17 cellular contexts compared by ENCODE assay signal in genomic region chr2:84526562-84526961, GRCh38. TPM values are rescaled to one million over a fixed set of nuclear protein-coding genes. Genes with fewer than 3 reads are reported as not detected.
DNase-seq lines count a peak whose midpoint lies in the region; TF ChIP-seq lines count a peak whose summit lies in the region.
"Had no signal": no experiment of that assay in that cellular context is flagged by ENCODE, and none has a peak within 500 bp of the region (broad histone marks: within the 10 kb centered on the region; RNA-seq: fewer than 3 reads in every experiment).

No MANE protein-coding gene starts in this region.

- H3K9me3 Mint-ChIP-seq in Caco-2 (ENCODE audit: unreplicated experiment) (peaks cover 30% of the 10 kb centered on the region), chondrocyte (ENCODE audit: low read depth) (peaks cover 14% of the 10 kb centered on the region)

- no peak overlapping the region for H3K4me3 ChIP-seq in Caco-2 (ENCODE audit: low read depth, low read length)
- H3K4me3 ChIP-seq in BE2C (ENCODE audit: low read depth, low read length), result no peak overlapping the region
- H3K4me3 ChIP-seq: psoas muscle, SJSA1 had no signal

- TF ChIP-seq CTCF in Caco-2 (IDR thresholded peaks at IDR 0.05; ENCODE audit: insufficient read depth in 1 of 2, low read depth in 1 of 2, low read length in 1 of 2, severe bottlenecking in 1 of 2, unreplicated experiment in 1 of 2) (no peak), LNCAP (IDR thresholded peaks at IDR 0.05) (peak; percentile 41; the same call in 1 of the 2 replicates), chondrocyte (IDR thresholded peaks at IDR 0.05) (peak; percentile 57), BE2C (IDR thresholded peaks at IDR 0.05; ENCODE audit: low read depth, low read length) (no peak)

- H3K4me1 ChIP-seq in Caco-2 (peaks cover 15% of the 10 kb centered on the region), BE2C (no peaks in the 10 kb centered on the region)
- H3K4me1 ChIP-seq: psoas muscle, SJSA1 had no signal

- POLR2A ChIA-PET in Caco-2 (lab: Charles Lee), result interaction anchor here (0.6 kb wide), 1 partner anchor 15 kb away, joined by 3 read pairs; no protein-coding TSS in a partner anchor

- CTCF ChIA-PET in Caco-2 (lab: Charles Lee), result interaction anchor here (0.6 to 0.8 kb wide), 2 partner anchors 356 to 1012 kb away, joined by 3 read pairs; partner anchors contain the start of gene MAT2A

- DNase-seq in Caco-2, result no peak
- DNase-seq in chondrocyte (ENCODE audit: low spot score), result no peak
- peak; percentile 6 for DNase-seq in myocyte (ENCODE audit: low read depth)
- no peak for DNase-seq in NCI-H2171 treated with DMSO at 0.1 percent for 48 hours (lab: John Stamatoyannopoulos, UW)
- DNase-seq in BE2C, result no peak
- no peak for DNase-seq in NCI-H2227 (lab: John Stamatoyannopoulos, UW; ENCODE audit: unreplicated experiment)
- DNase-seq: activated CD4-positive, alpha-beta T cell treated with anti-CD3 and anti-CD28 coated beads for 1 hour; dermis blood vessel endothelial cell; DMS79 treated with DMSO at 0.1 percent for 48 hours; MV-4-11; NCI-H510A; psoas muscle; stimulated activated CD4-positive, alpha-beta T cell treated with anti-CD3 and anti-CD28 coated beads, Interleukin-4, amount 100 ng/mL, for 24 hours had no signal

- H3K4me3 Mint-ChIP-seq in Caco-2 (ENCODE audit: unreplicated experiment), result no peak overlapping the region
- no peak overlapping the region for H3K4me3 Mint-ChIP-seq in chondrocyte (ENCODE audit: unreplicated experiment)

- H3K27me3 ChIP-seq in Caco-2 (replicated peaks; ENCODE audit: control insufficient read depth, insufficient read depth, low read length) (no peaks in the 10 kb centered on the region), BE2C (no peaks in the 10 kb centered on the region)
- H3K27me3 ChIP-seq: SJSA1 had no signal

- intact Hi-C loops in Caco-2 (cut with micrococcal nuclease; ENCODE audit: unreplicated experiment), result loop anchor here (1.0 kb wide), 1 partner anchor 105 kb away; no protein-coding TSS in a partner anchor

- H3K27ac Mint-ChIP-seq in Caco-2 (ENCODE audit: unreplicated experiment) (peak overlapping the region; percentile 4), chondrocyte (ENCODE audit: unreplicated experiment) (no peak overlapping the region)
- H3K27ac Mint-ChIP-seq: activated T-helper 2 cell treated with anti-CD3 and anti-CD28 coated beads, Interferon-gamma antibody, Interleukin-2, Interleukin-4, amounts not matched to agents 10 μg/mL and 5 μg/mL and 100 μg/mL, durations not matched to agents 14 hours and 24 hours and 36 hours had no signal

- H3K36me3 ChIP-seq in Caco-2 (ENCODE audit: control insufficient read depth, insufficient read depth, low read length) (no peaks in the 10 kb centered on the region), BE2C (no peaks in the 10 kb centered on the region)
- H3K36me3 ChIP-seq: SJSA1 had no signal

- H3K36me3 Mint-ChIP-seq in Caco-2 (ENCODE audit: insufficient read depth, unreplicated experiment), result no peaks in the 10 kb centered on the region
- no peaks in the 10 kb centered on the region for H3K36me3 Mint-ChIP-seq in chondrocyte (ENCODE audit: low read depth)

- BruUV-seq in Caco-2 (replicated peaks; lab: Mats Ljungman, UMichigan), result no TSS peak

- H3K4me1 Mint-ChIP-seq in Caco-2 (ENCODE audit: low read depth, unreplicated experiment) (peaks cover 9% of the 10 kb centered on the region), chondrocyte (ENCODE audit: low read depth) (no peaks in the 10 kb centered on the region)

- no peaks in the 10 kb centered on the region for H3K27me3 Mint-ChIP-seq in Caco-2 (ENCODE audit: insufficient read depth, unreplicated experiment)
- peaks cover 33% of the 10 kb centered on the region for H3K27me3 Mint-ChIP-seq in chondrocyte (ENCODE audit: low read depth)

- 0 out of 2 replicates have a peak, but pooled peaks cover 2% of the 10 kb centered on the region for H3K9me3 ChIP-seq in Caco-2
- no peaks in the 10 kb centered on the region for H3K9me3 ChIP-seq in BE2C
- H3K9me3 ChIP-seq: SJSA1 had no signal

RNA-seq across cellular contexts. Expression of gene DNAH6, which starts 10.3 kb away (rescaled TPM):
- total RNA-seq in Caco-2 (2022), result 0.32 and 0.70 TPM in 2 replicates
- 0.12 TPM in 1 of 3 replicates, not detected in the others for total RNA-seq in chondrocyte
- 0.03 TPM in 1 of 2 replicates, not detected in the other for total RNA-seq in myocyte
- polyA plus RNA-seq in myocyte (2012), result not detected
- polyA plus RNA-seq in BE2C (2012; ENCODE audit: insufficient read depth, insufficient read length, low read depth), result not detected
- total RNA-seq: lung microvascular endothelial cell had no signal

Comparison
In these comparisons a context has a peak if more than half of its experiments do, and no peak if none do; other contexts are left out.
1. CTCF ChIP-seq: peak in LNCAP (single experiment) and chondrocyte (single experiment); none in Caco-2 (0 of 2) and BE2C (single experiment).